In the genomic region with DNA sequence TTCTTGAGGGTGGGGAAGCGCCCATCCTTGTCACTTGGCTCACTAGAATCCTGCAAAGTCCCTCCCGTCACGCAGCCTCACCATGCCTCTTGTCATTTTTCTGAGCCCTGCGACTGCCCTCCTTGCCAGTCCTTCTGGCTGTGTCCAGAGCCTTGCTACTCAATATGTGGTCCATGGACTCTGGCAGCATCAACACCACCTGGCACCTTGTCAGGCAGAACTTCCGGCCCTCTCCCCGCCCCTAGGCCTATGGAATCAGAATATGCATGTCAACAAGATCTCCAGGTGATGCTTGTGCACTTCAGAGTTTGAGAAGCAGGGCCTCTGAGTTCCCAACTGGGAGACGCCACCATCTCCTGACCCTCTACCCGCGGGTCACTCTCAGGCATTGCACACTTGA, we compare ENCODE assay signal across 21 cellular contexts. TPM values are rescaled to one million over a fixed set of nuclear protein-coding genes. Genes with fewer than 3 reads are reported as not detected.
DNase-seq lines count a peak whose midpoint lies in the region; ATAC-seq, FAIRE-seq and TF ChIP-seq lines count a peak whose summit lies in the region.
"Had no signal": no experiment of that assay in that cellular context is flagged by ENCODE, and none has a peak within 500 bp of the region (broad histone marks: within the 10 kb centered on the region; RNA-seq: fewer than 3 reads in every experiment).

No MANE protein-coding gene starts in this region.

- CTCF ChIA-PET in A549 (lab: Yijun Ruan, JAX) (interaction anchor here (1.3 to 2.2 kb wide), 2 partner anchors 16 to 210 kb away, joined by 3 to 12 read pairs; no protein-coding TSS in a partner anchor), WTC11 (lab: Charles Lee) (interaction anchor here (0.7 kb wide), 1 partner anchor 70 kb away, joined by 3 read pairs; no protein-coding TSS in a partner anchor), HepG2 (lab: Yijun Ruan, JAX; ENCODE audit: low intra/inter-chr PET ratio, low total read pairs) (no interaction called here)

- FAIRE-seq in A549 (lab: Jason Lieb, UNC) (no peak), HepG2 (lab: Jason Lieb, UNC) (no peak)
- FAIRE-seq: astrocyte, GM12891 had no signal

- no peaks in the 10 kb centered on the region for H3K36me3 ChIP-seq in HepG2 (replicated peaks in 1 of 2; ENCODE audit: control insufficient read depth in 1 of 2, insufficient read depth in 2 of 2, low read length in 2 of 2)

- no peak for DNase-seq in A549 (ENCODE audit: low read depth in 1 of 2, low spot score in 1 of 2)
- DNase-seq in COLO668 (lab: John Stamatoyannopoulos, UW; ENCODE audit: unreplicated experiment) = peak; percentile 60
- no peak for DNase-seq in WTC11 (ENCODE audit: low spot score)
- DNase-seq in naive B cell = no peak
- no peak for DNase-seq in DMS 273 treated with DMSO at 0.1 percent for 48 hours (lab: John Stamatoyannopoulos, UW)
- DNase-seq in HepG2 (ENCODE audit: low spot score) = no peak
- DNase-seq: activated gamma-delta T cell treated with Interleukin-2 at 50 U/mL for 16 hours, GF-D8, Karpas-422, NCI-H1417 treated with DMSO at 0.1 percent for 48 hours, T-helper 9 cell had no signal

- TF ChIP-seq EP300 in A549 (IDR thresholded peaks at IDR 0.05) (no peak), HepG2 (IDR thresholded peaks at IDR 0.05; ENCODE audit: low read depth in 2 of 2, low read length in 2 of 2) (no peak), HepG2 (CRISPR knock-in tag; IDR thresholded peaks at IDR 0.05; ENCODE audit: borderline replicate concordance) (no peak)

- TF ChIP-seq POLR2A in A549 (IDR thresholded peaks at IDR 0.05; ENCODE audit: low read length) (no peak), HepG2 (IDR thresholded peaks at IDR 0.05; ENCODE audit: insufficient read depth in 1 of 2, low read depth in 2 of 2, low read length in 2 of 2) (no peak)

- intact Hi-C loops in HepG2 (cut with micrococcal nuclease; ENCODE audit: unreplicated experiment) = no loop called here

- H3K36me3 Mint-ChIP-seq in WTC11 (no peaks in the 10 kb centered on the region), naive B cell (no peaks in the 10 kb centered on the region)
- H3K36me3 Mint-ChIP-seq: stimulated activated memory B cell treated with anti-CD40 and anti-IgM and Interleukin-4, amounts not matched to agents 10 μg/mL and 1 μg/mL and 100 μg/mL, for 72 hours had no signal

- H3K79me2 ChIP-seq in HepG2 (ENCODE audit: insufficient read depth, low read length) = no peaks in the 10 kb centered on the region

- in situ Hi-C loops in HepG2 (cut with HindIII; ENCODE audit: extremely low pct_ligation_motif_present, low pct_unique_long_range_greater_than_20kb) = loop anchor here (5.0 kb wide), 1 partner anchor 51 kb away; no protein-coding TSS in a partner anchor

- TF ChIP-seq CTCF in A549 (IDR thresholded peaks at IDR 0.05) (no peak), WTC11 (IDR thresholded peaks at IDR 0.05) (no peak), HepG2 (CRISPR knock-in tag; IDR thresholded peaks at IDR 0.05) (no peak)

- H3K4me3 ChIP-seq in A549 (no peak overlapping the region), HepG2 (replicated peaks in 1 of 3; ENCODE audit: insufficient read depth in 1 of 3, low read depth in 2 of 3, low read length in 3 of 3) (no peak overlapping the region)
- H3K4me3 ChIP-seq: coronary artery had no signal

- no peak overlapping the region for H3K27ac Mint-ChIP-seq in WTC11
- peak overlapping the region in 5 of 6 donors; percentile 36 to 94 (median 73) for H3K27ac Mint-ChIP-seq in naive B cell
- H3K27ac Mint-ChIP-seq: stimulated activated memory B cell treated with anti-CD40 and anti-IgM and Interleukin-4, amounts not matched to agents 10 μg/mL and 1 μg/mL and 100 μg/mL, for 72 hours had no signal

- POLR2A ChIA-PET in A549 (lab: Yijun Ruan, JAX) (no interaction called here), WTC11 (lab: Charles Lee) (no interaction called here), HepG2 (lab: Yijun Ruan, JAX) (no interaction called here)

- peak overlapping the region; percentile 5 to 41; a peak in 3 of 6 replicates for H3K27ac ChIP-seq in A549
- H3K27ac ChIP-seq in HepG2 (ENCODE audit: extremely low read length, insufficient read depth, low read length) = no peak overlapping the region
- H3K27ac ChIP-seq: coronary artery had no signal

- H3K27me3 Mint-ChIP-seq in WTC11 (ENCODE audit: low read depth) (no peaks in the 10 kb centered on the region; the same call in 1 of the 2 replicates), naive B cell (no peaks in the 10 kb centered on the region)
- H3K27me3 Mint-ChIP-seq: activated CD4-positive, alpha-beta T cell treated with anti-CD3 and anti-CD28 coated beads for 36 hours; stimulated activated memory B cell treated with anti-CD40 and anti-IgM and Interleukin-4, amounts not matched to agents 10 μg/mL and 1 μg/mL and 100 μg/mL, for 72 hours had no signal

- BruUV-seq in HepG2 (replicated peaks; lab: Mats Ljungman, UMichigan) = no TSS peak

- no peak for TF ChIP-seq RAD21 in A549 (conservative IDR thresholded peaks at IDR 0.05 in 1 of 2, IDR thresholded peaks at IDR 0.05 in 1 of 2)
- no peak for TF ChIP-seq RAD21 in HepG2 (CRISPR knock-in tag; IDR thresholded peaks at IDR 0.05)

- H3K9ac ChIP-seq in HepG2 (ENCODE audit: insufficient read depth, low read depth, low read length) = no peak overlapping the region

- H3K9me3 ChIP-seq in A549 (no peaks in the 10 kb centered on the region), HepG2 (ENCODE audit: low read length) (no peaks in the 10 kb centered on the region)

- 95% methylated on average over 9 of the region's 9 CpGs for WGBS in A549 (ENCODE audit: missing lambda C conversion rate)
- 89% methylated on average over 9 of the region's 9 CpGs for WGBS in HepG2 (ENCODE audit: low lambda C conversion rate)

- H3K4me1 Mint-ChIP-seq in WTC11 = peaks cover 42% of the 10 kb centered on the region
- peaks cover 31 to 37% (median 37%) of the 10 kb centered on the region in 3 donors for H3K4me1 Mint-ChIP-seq in naive B cell

- H3K9me3 Mint-ChIP-seq in WTC11 (no peaks in the 10 kb centered on the region), naive B cell (no peaks in the 10 kb centered on the region)
- H3K9me3 Mint-ChIP-seq: stimulated activated memory B cell treated with anti-CD40 and anti-IgM and Interleukin-4, amounts not matched to agents 10 μg/mL and 1 μg/mL and 100 μg/mL, for 72 hours had no signal

- H4K20me1 ChIP-seq in HepG2 (ENCODE audit: insufficient read depth, low read length) = no peaks in the 10 kb centered on the region

- peaks cover 18% of the 10 kb centered on the region for H3K4me1 ChIP-seq in A549
- H3K4me1 ChIP-seq in HepG2 (ENCODE audit: insufficient read depth, low read length) = peaks cover 30% of the 10 kb centered on the region

- H3K27me3 ChIP-seq in HepG2 (ENCODE audit: control insufficient read depth in 1 of 2, insufficient read depth in 2 of 2, low read length in 2 of 2) = peaks cover 0 to 3% of the 10 kb centered on the region in 2 experiments; a peak in 3 of 5 replicates

- H3K4me2 ChIP-seq in A549 (peak overlapping the region; percentile 48; the same call in 2 of the 3 replicates), HepG2 (ENCODE audit: low read depth, low read length) (no peak overlapping the region; the same call in 1 of the 2 replicates)

- H2AFZ ChIP-seq in HepG2 (ENCODE audit: low read length) = no peak overlapping the region

- ATAC-seq in A549 = no peak; a peak in 1 of 6 replicates
- ATAC-seq in WTC11 = no peak
- ATAC-seq in naive B cell (ENCODE audit: low read depth in 2 of 2) = no peak
- ATAC-seq in GM18907 (IDR thresholded peaks at IDR 0.05; ENCODE audit: unreplicated experiment) = no peak
- no peak for ATAC-seq in HG03520 (IDR thresholded peaks at IDR 0.05; ENCODE audit: unreplicated experiment)
- no peak for ATAC-seq in HepG2
- ATAC-seq: activated CD4-positive, alpha-beta T cell treated with anti-CD3 and anti-CD28 coated beads for 36 hours; stimulated activated memory B cell treated with anti-CD40 and anti-IgM and Interleukin-4, amounts not matched to agents 10 μg/mL and 1 μg/mL and 100 μg/mL, for 72 hours had no signal

- H3K4me3 Mint-ChIP-seq in WTC11 (peak overlapping the region; percentile 4; the same call in 1 of the 2 replicates), naive B cell (peak overlapping the region in 7 of 8 donors; percentile 4 to 45 (median 31))
- H3K4me3 Mint-ChIP-seq: activated CD4-positive, alpha-beta T cell treated with anti-CD3 and anti-CD28 coated beads for 36 hours; stimulated activated memory B cell treated with anti-CD40 and anti-IgM and Interleukin-4, amounts not matched to agents 10 μg/mL and 1 μg/mL and 100 μg/mL, for 72 hours had no signal

RNA-seq across cellular contexts. Expression of gene PIMREG, which starts 12.1 kb away (rescaled TPM):
- polyA plus RNA-seq in A549 (2011; rRNA removed) (25.4 and 26.3 TPM in 2 replicates), A549 (2017; fragmentation: RNase III; extraction: RNeasy Plus Mini Kit Qiagen cat#74134 plus additional on column Dnase treatment) (26.8 to 28.9 TPM (median 27.0 TPM) in 3 replicates), naive B cell (ENCODE audit: low read depth in 6 of 6) (not detected), HepG2 (2011; rRNA removed) (10.9 and 15.6 TPM in 2 replicates)
- polyA plus RNA-seq in A549 (2012; cell fraction: cytosol; rRNA removed) = 54.7 and 67.3 TPM in 2 replicates
- 61.0 and 68.4 TPM in 2 replicates for polyA plus RNA-seq in A549 (2012; cell fraction: nucleus; rRNA removed)
- 12.5 and 16.1 TPM in 2 replicates for polyA minus RNA-seq in A549 (2011; rRNA and poly(A)+ RNA removed)
- total RNA-seq in WTC11 (2021) (92.2 to 102 TPM (median 99.3 TPM) in 3 replicates), HepG2 (2016; rRNA removed; fragmentation: Illumina TruSeq; extraction: Trizol) (30.3 and 33.8 TPM in 2 replicates)
- total RNA-seq in HepG2 (2016; cell fraction: cytosol; rRNA removed; fragmentation: Illumina TruSeq; extraction: Trizol; ENCODE audit: low read depth) = 7.8 and 9.5 TPM in 2 replicates
- total RNA-seq in HepG2 (2016; cell fraction: insoluble cytoplasmic fraction; rRNA removed; fragmentation: Illumina TruSeq; extraction: Trizol) = 29.3 and 34.9 TPM in 2 replicates
- total RNA-seq in HepG2 (2016; cell fraction: membrane; rRNA removed; fragmentation: Illumina TruSeq; extraction: Trizol) = 14.8 and 15.2 TPM in 2 replicates
- 14.4 and 16.9 TPM in 2 replicates for total RNA-seq in HepG2 (2016; cell fraction: nucleus; rRNA removed; fragmentation: Illumina TruSeq; extraction: Trizol)
- 7.9 and 16.3 TPM in 2 replicates for polyA plus RNA-seq in HepG2 (2011; cell fraction: cytosol; rRNA removed)
- polyA plus RNA-seq in HepG2 (2011; cell fraction: nucleus; rRNA removed) = 10.1 and 14.2 TPM in 2 replicates
- polyA plus RNA-seq in HepG2 (2012) = 3.0 and 7.2 TPM in 2 replicates
- 8.3 and 8.8 TPM in 2 replicates for polyA plus RNA-seq in HepG2 (2016; cell fraction: cytosol; fragmentation: Illumina TruSeq; extraction: Trizol; ENCODE audit: low read depth)
- 36.2 and 37.7 TPM in 2 replicates for polyA plus RNA-seq in HepG2 (2016; cell fraction: insoluble cytoplasmic fraction; fragmentation: Illumina TruSeq; extraction: Trizol; ENCODE audit: low read depth)
- 12.6 and 13.0 TPM in 2 replicates for polyA plus RNA-seq in HepG2 (2016; cell fraction: membrane; fragmentation: Illumina TruSeq; extraction: Trizol; ENCODE audit: low read depth)
- polyA plus RNA-seq in HepG2 (2016; cell fraction: nucleus; fragmentation: Illumina TruSeq; extraction: Trizol; ENCODE audit: insufficient read depth, low read depth) = 23.4 and 26.5 TPM in 2 replicates
- 10.1 and 24.0 TPM in 2 replicates for polyA minus RNA-seq in HepG2 (2011; rRNA and poly(A)+ RNA removed; ENCODE audit: low replicate concordance)
- polyA minus RNA-seq in HepG2 (2011; cell fraction: cytosol; rRNA and poly(A)+ RNA removed) = 3.4 and 4.2 TPM in 2 replicates
- 2.9 and 4.1 TPM in 2 replicates for polyA minus RNA-seq in HepG2 (2011; cell fraction: nucleus; rRNA and poly(A)+ RNA removed)

RNA-seq across cellular contexts. Expression of gene AIPL1, which starts 21.4 kb away (rescaled TPM):
- polyA plus RNA-seq in A549 (2011; rRNA removed) (not detected in 2 replicates), A549 (2017; fragmentation: RNase III; extraction: RNeasy Plus Mini Kit Qiagen cat#74134 plus additional on column Dnase treatment) (not detected in 3 replicates), naive B cell (ENCODE audit: low read depth in 6 of 6) (not detected), HepG2 (2011; rRNA removed) (not detected in 2 replicates)
- not detected in 2 replicates for polyA plus RNA-seq in A549 (2012; cell fraction: cytosol; rRNA removed)
- polyA plus RNA-seq in A549 (2012; cell fraction: nucleus; rRNA removed) = 0.02 TPM in 1 of 2 replicates, not detected in the other
- polyA minus RNA-seq in A549 (2011; rRNA and poly(A)+ RNA removed) = not detected in 2 replicates
- total RNA-seq in WTC11 (2021) (0.32 to 0.71 TPM (median 0.46 TPM) in 3 replicates), HepG2 (2016; rRNA removed; fragmentation: Illumina TruSeq; extraction: Trizol) (not detected in 2 replicates)
- total RNA-seq in HepG2 (2016; cell fraction: cytosol; rRNA removed; fragmentation: Illumina TruSeq; extraction: Trizol; ENCODE audit: low read depth) = not detected in 2 replicates
- not detected in 2 replicates for total RNA-seq in HepG2 (2016; cell fraction: insoluble cytoplasmic fraction; rRNA removed; fragmentation: Illumina TruSeq; extraction: Trizol)
- not detected in 2 replicates for total RNA-seq in HepG2 (2016; cell fraction: membrane; rRNA removed; fragmentation: Illumina TruSeq; extraction: Trizol)
- total RNA-seq in HepG2 (2016; cell fraction: nucleus; rRNA removed; fragmentation: Illumina TruSeq; extraction: Trizol) = not detected in 2 replicates
- polyA plus RNA-seq in HepG2 (2011; cell fraction: cytosol; rRNA removed) = not detected in 2 replicates
- not detected in 2 replicates for polyA plus RNA-seq in HepG2 (2011; cell fraction: nucleus; rRNA removed)
- not detected in 2 replicates for polyA plus RNA-seq in HepG2 (2012)
- polyA plus RNA-seq in HepG2 (2016; cell fraction: cytosol; fragmentation: Illumina TruSeq; extraction: Trizol; ENCODE audit: low read depth) = not detected in 2 replicates
- polyA plus RNA-seq in HepG2 (2016; cell fraction: insoluble cytoplasmic fraction; fragmentation: Illumina TruSeq; extraction: Trizol; ENCODE audit: low read depth) = not detected in 2 replicates
- not detected in 2 replicates for polyA plus RNA-seq in HepG2 (2016; cell fraction: membrane; fragmentation: Illumina TruSeq; extraction: Trizol; ENCODE audit: low read depth)
- polyA plus RNA-seq in HepG2 (2016; cell fraction: nucleus; fragmentation: Illumina TruSeq; extraction: Trizol; ENCODE audit: insufficient read depth, low read depth) = not detected in 2 replicates
- not detected in 2 replicates for polyA minus RNA-seq in HepG2 (2011; rRNA and poly(A)+ RNA removed; ENCODE audit: low replicate concordance)
- polyA minus RNA-seq in HepG2 (2011; cell fraction: cytosol; rRNA and poly(A)+ RNA removed) = not detected in 2 replicates
- polyA minus RNA-seq in HepG2 (2011; cell fraction: nucleus; rRNA and poly(A)+ RNA removed) = not detected in 2 replicates
- total RNA-seq: activated CD4-positive, alpha-beta T cell treated with anti-CD3 and anti-CD28 coated beads for 36 hours; astrocyte; left lobe of liver; pulmonary artery endothelial cell; SK-MEL-5 had no signal
